ENCODE assay signal across 9 cellular contexts in genomic region chr10:944034-944831, GRCh38. TPM values are rescaled to one million over a fixed set of nuclear protein-coding genes. Genes with fewer than 3 reads are reported as not detected.
DNase-seq lines count a peak whose midpoint lies in the region; ATAC-seq and TF ChIP-seq lines count a peak whose summit lies in the region.
"Had no signal": no experiment of that assay in that cellular context is flagged by ENCODE, and none has a peak within 500 bp of the region (broad histone marks: within the 10 kb centered on the region; RNA-seq: fewer than 3 reads in every experiment).

No MANE protein-coding gene starts in this region.

- TF ChIP-seq CTCF in endothelial cell (IDR thresholded peaks at IDR 0.05; ENCODE audit: unreplicated experiment) = no peak
- TF ChIP-seq CTCF in natural killer cell (IDR thresholded peaks at IDR 0.05) = no peak

- peaks cover 15% of the 10 kb centered on the region for H3K4me1 Mint-ChIP-seq in T-helper 1 cell treated with Interleukin-12 subunit alpha and Interleukin-12 subunit beta and Interleukin-4 antibody, amounts not matched to agents 30 μg/mL and 1 μg/mL, for 36 hours (ENCODE audit: low read depth)
- peaks cover 9% of the 10 kb centered on the region for H3K4me1 Mint-ChIP-seq in endothelial cell (ENCODE audit: unreplicated experiment)
- peaks cover 6 to 13% of the 10 kb centered on the region in 2 donors for H3K4me1 Mint-ChIP-seq in natural killer cell
- H3K4me1 Mint-ChIP-seq: brain had no signal

- H3K27ac Mint-ChIP-seq in T-helper 1 cell treated with Interleukin-12 subunit alpha and Interleukin-12 subunit beta and Interleukin-4 antibody, amounts not matched to agents 30 μg/mL and 1 μg/mL, for 36 hours = peak overlapping the region; percentile 16
- H3K27ac Mint-ChIP-seq in endothelial cell (ENCODE audit: unreplicated experiment) (peak overlapping the region; percentile 83), natural killer cell (peak overlapping the region in 1 of 2 donors; percentile 82)
- H3K27ac Mint-ChIP-seq: brain had no signal

- peak; percentile 37 for ATAC-seq in GM21529 (IDR thresholded peaks at IDR 0.05; ENCODE audit: unreplicated experiment)
- peak; percentile 57 to 90 (median 60) for ATAC-seq in natural killer cell

- H3K4me3 Mint-ChIP-seq in T-helper 1 cell treated with Interleukin-12 subunit alpha and Interleukin-12 subunit beta and Interleukin-4 antibody, amounts not matched to agents 30 μg/mL and 1 μg/mL, for 36 hours = no peak overlapping the region
- H3K4me3 Mint-ChIP-seq in endothelial cell (ENCODE audit: unreplicated experiment) (no peak overlapping the region), natural killer cell (no peak overlapping the region)
- H3K4me3 Mint-ChIP-seq: brain had no signal

- no peaks in the 10 kb centered on the region for H3K36me3 Mint-ChIP-seq in T-helper 1 cell treated with Interleukin-12 subunit alpha and Interleukin-12 subunit beta and Interleukin-4 antibody, amounts not matched to agents 30 μg/mL and 1 μg/mL, for 36 hours (ENCODE audit: low read depth)
- H3K36me3 Mint-ChIP-seq in endothelial cell (ENCODE audit: low read depth, unreplicated experiment) = no peaks in the 10 kb centered on the region
- H3K36me3 Mint-ChIP-seq in natural killer cell = no peaks in the 10 kb centered on the region
- H3K36me3 Mint-ChIP-seq: brain had no signal

- no peaks in the 10 kb centered on the region for H3K27me3 Mint-ChIP-seq in T-helper 1 cell treated with Interleukin-12 subunit alpha and Interleukin-12 subunit beta and Interleukin-4 antibody, amounts not matched to agents 30 μg/mL and 1 μg/mL, for 36 hours (ENCODE audit: low read depth)
- H3K27me3 Mint-ChIP-seq in endothelial cell (ENCODE audit: unreplicated experiment) = peaks cover 3% of the 10 kb centered on the region
- no peaks in the 10 kb centered on the region for H3K27me3 Mint-ChIP-seq in natural killer cell (ENCODE audit: low read depth in 2 of 2)

- peak; percentile 89 for DNase-seq in CD1c-positive myeloid dendritic cell (ENCODE audit: extremely low spot score)
- DNase-seq in endothelial cell (ENCODE audit: low spot score) = no peak
- peak; percentile 27 for DNase-seq in natural killer cell
- DNase-seq in NCI-H2081 treated with DMSO at 0.1 percent for 48 hours (lab: John Stamatoyannopoulos, UW) = no peak
- DNase-seq in middle frontal gyrus (ENCODE audit: extremely low spot score, low spot score) = no peak
- DNase-seq in NCI-H1694 treated with DMSO at 0.1 percent for 48 hours (lab: John Stamatoyannopoulos, UW) = no peak

- no peaks in the 10 kb centered on the region for H3K9me3 Mint-ChIP-seq in T-helper 1 cell treated with Interleukin-12 subunit alpha and Interleukin-12 subunit beta and Interleukin-4 antibody, amounts not matched to agents 30 μg/mL and 1 μg/mL, for 36 hours
- H3K9me3 Mint-ChIP-seq in endothelial cell (ENCODE audit: unreplicated experiment) (no peaks in the 10 kb centered on the region), natural killer cell (no peaks in the 10 kb centered on the region)
- H3K9me3 Mint-ChIP-seq: brain had no signal

- intact Hi-C loops in natural killer cell (cut with micrococcal nuclease) = no loop called here

RNA-seq across cellular contexts. Expression of gene LARP4B, which starts 12.7 kb away (rescaled TPM):
- total RNA-seq in endothelial cell (ENCODE audit: unreplicated experiment) (91.8 TPM), natural killer cell (10 to 100 TPM; 75.5 to 95.4 (median 90.2) TPM)

RNA-seq across cellular contexts. Expression of gene GTPBP4, which starts 44.0 kb away (rescaled TPM):
- total RNA-seq in endothelial cell (ENCODE audit: unreplicated experiment) (46.2 TPM), natural killer cell (10 to 100 TPM; 53.9 to 99.6 (median 72.5) TPM)

Comparison
In these comparisons a context has a peak if more than half of its experiments do, and no peak if none do; other contexts are left out.
1. DNase-seq: peak in CD1c-positive myeloid dendritic cell (single experiment) and natural killer cell (single experiment); none in endothelial cell (single experiment), NCI-H2081 treated with DMSO at 0.1 percent for 48 hours (single experiment), middle frontal gyrus (single experiment) and NCI-H1694 treated with DMSO at 0.1 percent for 48 hours (single experiment).